7 cellular contexts compared by ENCODE assay signal in the genomic region with DNA sequence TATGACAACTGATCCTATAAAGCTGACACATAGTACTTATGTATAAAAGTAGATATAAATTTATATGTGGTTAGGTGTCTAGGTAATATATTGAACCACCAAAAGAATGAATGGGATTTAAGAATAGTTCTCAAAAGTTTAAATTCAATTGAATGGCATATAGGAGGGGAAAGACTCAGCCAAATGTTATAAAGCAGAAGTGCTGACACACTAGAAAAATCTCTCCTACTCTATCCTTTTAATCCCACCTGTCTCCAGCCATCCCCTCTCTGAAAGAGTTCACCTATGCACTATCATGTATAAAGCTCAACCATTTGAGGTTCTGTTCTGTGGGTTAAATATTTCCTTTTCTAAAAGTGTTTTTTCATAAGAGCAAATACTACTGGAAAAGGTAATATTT.
"Had no signal": no experiment of that assay in that cellular context is flagged by ENCODE, and none has a peak within 500 bp of the region (broad histone marks: within the 10 kb centered on the region; RNA-seq: fewer than 3 reads in every experiment).

No MANE protein-coding gene starts in this region.

- H3K27ac Mint-ChIP-seq: IgD-negative memory B cell had no signal

- DNase-seq: IMR-90, KBM-7, KG1 had no signal

- H3K36me3 Mint-ChIP-seq: IgD-negative memory B cell had no signal

- H3K4me1 Mint-ChIP-seq: IgD-negative memory B cell had no signal

- H3K9me3 Mint-ChIP-seq: IgD-negative memory B cell had no signal

- FAIRE-seq: HTR-8/SVneo had no signal

- H3K27me3 Mint-ChIP-seq: IgD-negative memory B cell had no signal

- H3K9ac ChIP-seq: KMS-11 had no signal

- H3K4me3 Mint-ChIP-seq: IgD-negative memory B cell had no signal

- H3K27ac ChIP-seq: HL-60, KMS-11 had no signal

- H3K4me2 ChIP-seq: KMS-11 had no signal
